ENCODE assay signal across 1 cellular context in the genomic region with DNA sequence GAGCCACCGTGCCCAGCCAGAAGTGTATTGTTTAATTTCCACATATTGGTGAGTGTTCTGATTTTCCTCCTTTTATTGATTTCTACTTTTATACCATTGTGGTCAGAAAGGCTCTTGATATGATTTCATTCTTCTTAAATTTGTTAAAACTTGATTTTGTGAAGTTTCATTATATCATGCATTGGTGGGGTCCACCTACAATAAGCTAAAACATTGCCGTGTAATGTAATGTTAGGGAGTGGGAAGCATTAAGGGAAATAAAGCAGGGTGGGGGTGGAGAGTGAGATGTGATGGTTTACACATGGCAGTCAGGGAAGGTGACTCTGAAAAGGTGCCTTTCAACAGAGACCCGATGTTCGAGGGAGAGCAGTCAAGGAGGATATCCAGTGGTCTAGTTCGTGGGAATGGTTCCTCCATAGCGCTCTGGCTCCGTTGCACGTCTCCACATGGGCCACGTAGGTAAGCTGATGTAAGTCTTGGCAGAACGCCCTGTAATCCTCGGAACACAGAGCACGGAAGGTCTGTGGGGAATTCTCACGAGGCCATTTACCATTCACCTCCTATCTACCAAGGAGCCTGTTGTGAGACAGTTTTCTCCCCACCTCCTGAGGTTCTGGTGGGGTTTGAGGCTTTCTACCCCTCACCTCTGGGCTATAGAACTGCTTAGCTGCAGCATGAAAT.
TF ChIP-seq lines count a peak whose summit lies in the region.

No MANE protein-coding gene starts in this region.

TF ChIP-seq in IMR-90, 13 proteins besides CTCF, POLR2A, EP300 and RAD21:
- TF ChIP-seq RFX5 (IDR thresholded peaks at IDR 0.05; ENCODE audit: low read depth, low read length) (no peak), FOS (IDR thresholded peaks at IDR 0.05; ENCODE audit: low read depth, low read length) (no peak), NFE2L2 (IDR thresholded peaks at IDR 0.05; ENCODE audit: low read depth, low read length) (no peak), MXI1 (IDR thresholded peaks at IDR 0.05; ENCODE audit: borderline replicate concordance, low read depth, low read length) (no peak), CEBPB (IDR thresholded peaks at IDR 0.05; ENCODE audit: low read depth, low read length) (no peak), RCOR1 (IDR thresholded peaks at IDR 0.05; ENCODE audit: insufficient replicate concordance, low read length) (no peak), MAFK (IDR thresholded peaks at IDR 0.05; ENCODE audit: low read depth, low read length) (no peak), SMC3 (IDR thresholded peaks at IDR 0.05; ENCODE audit: low read depth, low read length) (no peak), BHLHE40 (IDR thresholded peaks at IDR 0.05; ENCODE audit: low read depth, low read length) (no peak), MAZ (IDR thresholded peaks at IDR 0.05; ENCODE audit: borderline replicate concordance, low read depth, low read length) (no peak), CHD1 (IDR thresholded peaks at IDR 0.05; ENCODE audit: low read depth, low read length) (no peak)
- TF ChIP-seq, protein P1, sequence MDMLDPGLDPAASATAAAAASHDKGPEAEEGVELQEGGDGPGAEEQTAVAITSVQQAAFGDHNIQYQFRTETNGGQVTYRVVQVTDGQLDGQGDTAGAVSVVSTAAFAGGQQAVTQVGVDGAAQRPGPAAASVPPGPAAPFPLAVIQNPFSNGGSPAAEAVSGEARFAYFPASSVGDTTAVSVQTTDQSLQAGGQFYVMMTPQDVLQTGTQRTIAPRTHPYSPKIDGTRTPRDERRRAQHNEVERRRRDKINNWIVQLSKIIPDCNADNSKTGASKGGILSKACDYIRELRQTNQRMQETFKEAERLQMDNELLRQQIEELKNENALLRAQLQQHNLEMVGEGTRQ (IDR thresholded peaks at IDR 0.05; ENCODE audit: low read depth, low read length) = no peak
- TF ChIP-seq, protein P2, sequence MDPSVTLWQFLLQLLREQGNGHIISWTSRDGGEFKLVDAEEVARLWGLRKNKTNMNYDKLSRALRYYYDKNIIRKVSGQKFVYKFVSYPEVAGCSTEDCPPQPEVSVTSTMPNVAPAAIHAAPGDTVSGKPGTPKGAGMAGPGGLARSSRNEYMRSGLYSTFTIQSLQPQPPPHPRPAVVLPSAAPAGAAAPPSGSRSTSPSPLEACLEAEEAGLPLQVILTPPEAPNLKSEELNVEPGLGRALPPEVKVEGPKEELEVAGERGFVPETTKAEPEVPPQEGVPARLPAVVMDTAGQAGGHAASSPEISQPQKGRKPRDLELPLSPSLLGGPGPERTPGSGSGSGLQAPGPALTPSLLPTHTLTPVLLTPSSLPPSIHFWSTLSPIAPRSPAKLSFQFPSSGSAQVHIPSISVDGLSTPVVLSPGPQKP (IDR thresholded peaks at IDR 0.05; ENCODE audit: borderline replicate concordance, low read depth, low read length) = no peak
